In the genomic region with DNA sequence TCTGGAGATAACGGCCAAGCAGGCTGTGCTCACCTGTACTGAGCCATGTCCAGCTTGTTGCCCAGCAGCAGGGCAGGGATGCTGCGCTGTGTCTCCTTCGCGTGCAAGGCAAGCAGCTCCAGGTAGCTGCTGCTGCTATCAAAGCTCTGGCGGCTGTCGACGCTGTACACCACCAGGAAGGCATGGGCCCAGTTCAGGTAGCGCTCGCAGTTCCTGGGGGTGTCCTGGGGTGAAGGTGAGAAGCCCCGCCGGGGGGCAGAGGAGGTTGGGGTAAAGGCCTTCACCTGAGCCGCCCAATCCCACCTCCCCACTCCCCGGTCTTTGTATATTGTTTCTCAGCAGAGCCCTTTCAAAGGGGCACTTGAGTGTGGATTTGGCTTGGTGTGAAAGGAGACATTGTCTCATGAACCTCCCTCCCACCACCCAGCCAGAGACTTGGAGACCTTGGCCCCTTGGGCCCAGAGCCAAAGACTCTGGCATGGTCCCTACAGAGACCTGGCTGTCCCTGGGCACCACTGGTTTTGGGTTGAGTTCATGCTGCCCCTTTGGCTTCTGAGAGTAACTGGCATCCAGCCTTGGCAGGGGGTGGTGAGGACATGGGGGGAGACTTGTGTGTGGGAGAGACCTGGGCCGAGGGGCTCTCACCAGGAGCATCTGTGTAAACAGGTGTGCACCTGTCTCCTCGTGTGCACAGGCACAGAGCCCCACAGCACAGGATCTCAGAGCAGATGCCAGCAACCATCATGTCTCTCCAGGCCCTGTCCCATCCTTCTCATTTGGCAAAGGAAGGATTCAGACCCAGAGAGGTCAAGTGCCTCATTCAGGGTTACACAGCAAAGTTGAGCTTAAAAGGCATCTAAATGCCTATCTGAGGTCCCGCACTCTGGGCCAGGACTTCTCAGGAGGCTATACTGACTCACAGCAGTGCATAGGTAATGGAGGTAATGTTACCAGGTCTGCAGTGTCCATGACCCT, we compare ENCODE assay signal across 2 cellular contexts.
TF ChIP-seq lines count a peak whose summit lies in the region.

No MANE protein-coding gene starts in this region.

TF ChIP-seq in SK-N-SH, 30 proteins besides CTCF, POLR2A, EP300 and RAD21:
- no peak for TF ChIP-seq RCOR1 (IDR thresholded peaks at IDR 0.05; ENCODE audit: low read length)
- no peak for TF ChIP-seq FOXM1 (IDR thresholded peaks at IDR 0.05; ENCODE audit: low read depth)
- TF ChIP-seq, protein P1, sequence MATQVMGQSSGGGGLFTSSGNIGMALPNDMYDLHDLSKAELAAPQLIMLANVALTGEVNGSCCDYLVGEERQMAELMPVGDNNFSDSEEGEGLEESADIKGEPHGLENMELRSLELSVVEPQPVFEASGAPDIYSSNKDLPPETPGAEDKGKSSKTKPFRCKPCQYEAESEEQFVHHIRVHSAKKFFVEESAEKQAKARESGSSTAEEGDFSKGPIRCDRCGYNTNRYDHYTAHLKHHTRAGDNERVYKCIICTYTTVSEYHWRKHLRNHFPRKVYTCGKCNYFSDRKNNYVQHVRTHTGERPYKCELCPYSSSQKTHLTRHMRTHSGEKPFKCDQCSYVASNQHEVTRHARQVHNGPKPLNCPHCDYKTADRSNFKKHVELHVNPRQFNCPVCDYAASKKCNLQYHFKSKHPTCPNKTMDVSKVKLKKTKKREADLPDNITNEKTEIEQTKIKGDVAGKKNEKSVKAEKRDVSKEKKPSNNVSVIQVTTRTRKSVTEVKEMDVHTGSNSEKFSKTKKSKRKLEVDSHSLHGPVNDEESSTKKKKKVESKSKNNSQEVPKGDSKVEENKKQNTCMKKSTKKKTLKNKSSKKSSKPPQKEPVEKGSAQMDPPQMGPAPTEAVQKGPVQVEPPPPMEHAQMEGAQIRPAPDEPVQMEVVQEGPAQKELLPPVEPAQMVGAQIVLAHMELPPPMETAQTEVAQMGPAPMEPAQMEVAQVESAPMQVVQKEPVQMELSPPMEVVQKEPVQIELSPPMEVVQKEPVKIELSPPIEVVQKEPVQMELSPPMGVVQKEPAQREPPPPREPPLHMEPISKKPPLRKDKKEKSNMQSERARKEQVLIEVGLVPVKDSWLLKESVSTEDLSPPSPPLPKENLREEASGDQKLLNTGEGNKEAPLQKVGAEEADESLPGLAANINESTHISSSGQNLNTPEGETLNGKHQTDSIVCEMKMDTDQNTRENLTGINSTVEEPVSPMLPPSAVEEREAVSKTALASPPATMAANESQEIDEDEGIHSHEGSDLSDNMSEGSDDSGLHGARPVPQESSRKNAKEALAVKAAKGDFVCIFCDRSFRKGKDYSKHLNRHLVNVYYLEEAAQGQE (IDR thresholded peaks at IDR 0.05; ENCODE audit: low read depth, low read length) = no peak
- no peak for TF ChIP-seq NFIC (IDR thresholded peaks at IDR 0.05; ENCODE audit: borderline replicate concordance)
- no peak for TF ChIP-seq USF2 (IDR thresholded peaks at IDR 0.05; ENCODE audit: borderline replicate concordance, low read depth, low read length)
- no peak for TF ChIP-seq TCF12 (IDR thresholded peaks at IDR 0.05)
- no peak for TF ChIP-seq USF1 (IDR thresholded peaks at IDR 0.05; ENCODE audit: borderline replicate concordance, low read depth)
- TF ChIP-seq YY1 (IDR thresholded peaks at IDR 0.05; ENCODE audit: low read depth) = no peak
- no peak for TF ChIP-seq CHD2 (IDR thresholded peaks at IDR 0.05; ENCODE audit: low read length, partially characterized antibody)
- no peak for TF ChIP-seq SMC3 (IDR thresholded peaks at IDR 0.05; ENCODE audit: low read depth, low read length)
- no peak for TF ChIP-seq PBX3 (IDR thresholded peaks at IDR 0.05)
- TF ChIP-seq RFX5 (IDR thresholded peaks at IDR 0.05; ENCODE audit: low read length) = no peak
- no peak for TF ChIP-seq GATA2 (CRISPR knock-in tag; IDR thresholded peaks at IDR 0.05)
- no peak for TF ChIP-seq FOSL2 (IDR thresholded peaks at IDR 0.05; ENCODE audit: borderline replicate concordance, low read depth)
- TF ChIP-seq, protein P2, sequence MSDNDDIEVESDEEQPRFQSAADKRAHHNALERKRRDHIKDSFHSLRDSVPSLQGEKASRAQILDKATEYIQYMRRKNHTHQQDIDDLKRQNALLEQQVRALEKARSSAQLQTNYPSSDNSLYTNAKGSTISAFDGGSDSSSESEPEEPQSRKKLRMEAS (IDR thresholded peaks at IDR 0.05; ENCODE audit: low read depth) = no peak
- no peak for TF ChIP-seq SIN3A (IDR thresholded peaks at IDR 0.05; ENCODE audit: borderline replicate concordance, low read depth, low read length)
- no peak for TF ChIP-seq EZH2phosphoT487 (IDR thresholded peaks at IDR 0.05; ENCODE audit: borderline replicate concordance, low read depth)
- TF ChIP-seq NRF1 (IDR thresholded peaks at IDR 0.05; ENCODE audit: low read depth, low read length) = no peak

TF ChIP-seq in SK-N-SH treated with all-trans-retinoic acid at 6 μM for 48 hours, 23 proteins besides CTCF, POLR2A, EP300 and RAD21:
- TF ChIP-seq RARB (CRISPR knock-in tag; IDR thresholded peaks at IDR 0.05) (no peak), CREB5 (CRISPR knock-in tag; IDR thresholded peaks at IDR 0.05; ENCODE audit: low read depth) (no peak), BACH2 (CRISPR knock-in tag; IDR thresholded peaks at IDR 0.05; ENCODE audit: borderline replicate concordance) (no peak), ZC3H10 (CRISPR knock-in tag; IDR thresholded peaks at IDR 0.05) (no peak), ZNF70 (CRISPR knock-in tag; IDR thresholded peaks at IDR 0.05) (no peak), ZNF565 (CRISPR knock-in tag; conservative IDR thresholded peaks at IDR 0.05; ENCODE audit: low read depth) (no peak), TOX (CRISPR knock-in tag; IDR thresholded peaks at IDR 0.05; ENCODE audit: borderline replicate concordance) (no peak), PPARA (CRISPR knock-in tag; IDR thresholded peaks at IDR 0.05; ENCODE audit: borderline replicate concordance) (no peak), OSR1 (CRISPR knock-in tag; IDR thresholded peaks at IDR 0.05) (no peak), ZFP3 (CRISPR knock-in tag; IDR thresholded peaks at IDR 0.05) (no peak), POU6F1 (CRISPR knock-in tag; IDR thresholded peaks at IDR 0.05; ENCODE audit: borderline replicate concordance, low read depth) (no peak), SNAI2 (CRISPR knock-in tag; IDR thresholded peaks at IDR 0.05) (no peak), GLIS3 (CRISPR knock-in tag; IDR thresholded peaks at IDR 0.05) (no peak), ESRRG (CRISPR knock-in tag; IDR thresholded peaks at IDR 0.05) (no peak), ZNF8 (CRISPR knock-in tag; IDR thresholded peaks at IDR 0.05) (no peak)
